In genomic region chr10:14822879-14823755, GRCh38 we compare ENCODE assay signal across 8 cellular contexts. TPM values are rescaled to one million over a fixed set of nuclear protein-coding genes. Genes with fewer than 3 reads are reported as not detected.
DNase-seq lines count a peak whose midpoint lies in the region; ATAC-seq and TF ChIP-seq lines count a peak whose summit lies in the region.

No MANE protein-coding gene starts in this region.

- TF ChIP-seq CTCF in HEK293 (tag by site-specific recombination; IDR thresholded peaks at IDR 0.05) (no peak; the same call in 1 of the 2 replicates), SU-DHL-6 (IDR thresholded peaks at IDR 0.05; ENCODE audit: insufficient read depth, low read length, poor library complexity, severe bottlenecking) (peak; percentile 76), liver (IDR thresholded peaks at IDR 0.05; ENCODE audit: low read depth, low read length, missing input control) (peak; percentile 57), thoracic aorta (IDR thresholded peaks at IDR 0.05) (peak; percentile 47)

- POLR2A ChIA-PET in HEK293 (lab: Yijun Ruan, JAX) = interaction anchor here (3.2 kb wide), 1 partner anchor 15 kb away, joined by 10 read pairs; the partner anchor contains the start of genes CDNF, HSPA14 and MSANTD7

- H3K4me3 ChIP-seq in HEK293 (ENCODE audit: low read depth, low read length) (no peak overlapping the region), SU-DHL-6 (ENCODE audit: insufficient read depth, low read length, poor library complexity, severe bottlenecking) (no peak overlapping the region), liver (ENCODE audit: low read depth in 1 of 3, low read length in 3 of 3) (no peak overlapping the region), thoracic aorta (no peak overlapping the region)

- TF ChIP-seq RAD21 in liver (IDR thresholded peaks at IDR 0.05) = peak; percentile 89

- H3K4me3 Mint-ChIP-seq in central memory CD8-positive, alpha-beta T cell = no peak overlapping the region

- H3K27me3 ChIP-seq in SU-DHL-6 (ENCODE audit: low read length) = no peaks in the 10 kb centered on the region
- H3K27me3 ChIP-seq in liver (ENCODE audit: control insufficient read depth in 4 of 4, insufficient read depth in 4 of 4, low read length in 3 of 4) = no peaks in the 10 kb centered on the region
- no peaks in the 10 kb centered on the region for H3K27me3 ChIP-seq in thoracic aorta (replicated peaks; ENCODE audit: insufficient read depth)

- no peaks in the 10 kb centered on the region for H3K36me3 Mint-ChIP-seq in central memory CD8-positive, alpha-beta T cell (ENCODE audit: insufficient read depth)

- H4K20me1 ChIP-seq in SU-DHL-6 (ENCODE audit: low read depth, low read length) = no peaks in the 10 kb centered on the region

- CTCF ChIA-PET in HEK293 (lab: Yijun Ruan, JAX) = interaction anchor here (0.6 to 2.7 kb wide), 21 partner anchors 9 to 703 kb away, joined by 3 to 26 read pairs (median 3); partner anchors contain the start of genes CDNF, HSPA14 and MSANTD7

- peak overlapping the region; percentile 24 for H2AFZ ChIP-seq in SU-DHL-6 (ENCODE audit: low read depth, low read length, severe bottlenecking)

- H3K4me1 ChIP-seq in HEK293 (ENCODE audit: control insufficient read depth, insufficient read depth, low read length) = no peaks in the 10 kb centered on the region
- no peaks in the 10 kb centered on the region for H3K4me1 ChIP-seq in liver (ENCODE audit: control insufficient read depth in 4 of 4, insufficient read depth in 4 of 4, low read length in 3 of 4)
- peaks cover 0 to 14% of the 10 kb centered on the region in 2 donors for H3K4me1 ChIP-seq in thoracic aorta (ENCODE audit: control insufficient read depth in 1 of 2, low read depth in 2 of 2)

- no peaks in the 10 kb centered on the region for H3K36me3 ChIP-seq in HEK293 (ENCODE audit: control insufficient read depth in 2 of 2, insufficient read depth in 1 of 2, low read length in 2 of 2)
- H3K36me3 ChIP-seq in SU-DHL-6 (ENCODE audit: low read length) = no peaks in the 10 kb centered on the region
- H3K36me3 ChIP-seq in liver (ENCODE audit: control insufficient read depth in 4 of 4, insufficient read depth in 3 of 4, low read depth in 1 of 4, low read length in 3 of 4) = no peaks in the 10 kb centered on the region
- no peaks in the 10 kb centered on the region for H3K36me3 ChIP-seq in thoracic aorta

- H3K27ac ChIP-seq in HEK293 (ENCODE audit: extremely low read depth, low read depth, low read length) (no peak overlapping the region), SU-DHL-6 (ENCODE audit: low read depth, low read length) (0 out of 2 replicates have a peak overlapping the region, but pooled peaks have one; percentile 0), liver (ENCODE audit: low read depth in 1 of 2, low read length in 2 of 2) (no peak overlapping the region), thoracic aorta (no peak overlapping the region)

- no peaks in the 10 kb centered on the region for H3K9me3 Mint-ChIP-seq in central memory CD8-positive, alpha-beta T cell

- H3K9me3 ChIP-seq in HEK293 (ENCODE audit: control insufficient read depth, insufficient read depth, low read depth, low read length) (no peaks in the 10 kb centered on the region), SU-DHL-6 (ENCODE audit: insufficient read depth, low read length) (no peaks in the 10 kb centered on the region), liver (ENCODE audit: control insufficient read depth in 4 of 4, low read length in 3 of 4) (no peaks in the 10 kb centered on the region), thoracic aorta (no peaks in the 10 kb centered on the region)

- H3K4me1 Mint-ChIP-seq in central memory CD8-positive, alpha-beta T cell = peaks cover 6% of the 10 kb centered on the region

- peak; percentile 58 for ATAC-seq in central memory CD8-positive, alpha-beta T cell (replicated peaks; ENCODE audit: extremely low read depth, poor library complexity, severe bottlenecking)
- ATAC-seq in thoracic aorta (ENCODE audit: insufficient number of reproducible peaks, low FRiP score, low read depth) (no peak), GM19395 (IDR thresholded peaks at IDR 0.05; ENCODE audit: unreplicated experiment) (no peak)

- no peak overlapping the region for H3K4me2 ChIP-seq in SU-DHL-6 (ENCODE audit: low read depth, low read length, poor library complexity, severe bottlenecking)

- 33% methylated on average over 3 of the region's 3 CpGs for WGBS in liver

- H3K79me2 ChIP-seq in SU-DHL-6 (ENCODE audit: insufficient read depth, low read length) = no peaks in the 10 kb centered on the region

- no peak overlapping the region for H3K27ac Mint-ChIP-seq in central memory CD8-positive, alpha-beta T cell (ENCODE audit: low read depth)

- no peaks in the 10 kb centered on the region for H3K9me2 ChIP-seq in SU-DHL-6 (replicated peaks; ENCODE audit: insufficient read depth, low read length)

- DNase-seq in D341Med (ENCODE audit: low spot score) (peak; percentile 47), thoracic aorta (ENCODE audit: low spot score) (no peak), OCI-M2 (lab: John Stamatoyannopoulos, UW; ENCODE audit: unreplicated experiment) (no peak)
- DNase-seq in central memory CD8-positive, alpha-beta T cell (ENCODE audit: low spot score in 2 of 2) = no peak

- no peaks in the 10 kb centered on the region for H3K27me3 Mint-ChIP-seq in central memory CD8-positive, alpha-beta T cell

- peaks cover 11% of the 10 kb centered on the region; the same call in 1 of the 2 replicates for H3F3A ChIP-seq in SU-DHL-6 (ENCODE audit: insufficient read depth)

- H3K9ac ChIP-seq in SU-DHL-6 (ENCODE audit: low read length) (no peak overlapping the region; the same call in 1 of the 2 replicates), liver (ENCODE audit: low read depth in 1 of 2, low read length in 2 of 2) (no peak overlapping the region)

TF ChIP-seq in HEK293, 187 proteins besides CTCF, POLR2A, EP300 and RAD21:
- TF ChIP-seq ZNF654 (tag by site-specific recombination; IDR thresholded peaks at IDR 0.05; ENCODE audit: low read depth) (peak; percentile 52), ZSCAN30 (tag by site-specific recombination; IDR thresholded peaks at IDR 0.05) (no peak)

TF ChIP-seq in liver, 16 proteins besides CTCF, POLR2A, EP300 and RAD21 (continues in another document):
- TF ChIP-seq HNF4G (IDR thresholded peaks at IDR 0.05) (no peak), NR2F2 (IDR thresholded peaks at IDR 0.05) (no peak), ATF3 (IDR thresholded peaks at IDR 0.05) (no peak), EGR1 (IDR thresholded peaks at IDR 0.05; ENCODE audit: low read depth in 2 of 2) (no peak), ZBTB33 (IDR thresholded peaks at IDR 0.05) (no peak), MAX (IDR thresholded peaks at IDR 0.05) (no peak), SP1 (IDR thresholded peaks at IDR 0.05) (no peak), YY1 (IDR thresholded peaks at IDR 0.05) (no peak), RXRA (IDR thresholded peaks at IDR 0.05) (no peak), HNF4A (conservative IDR thresholded peaks at IDR 0.05) (no peak), TAF1 (conservative IDR thresholded peaks at IDR 0.05) (no peak)

RNA-seq across cellular contexts. Expression of gene CDNF, which starts 14.7 kb away (rescaled TPM):
- total RNA-seq in liver (1 to 10 TPM; 1.5 to 5.9 TPM), thoracic aorta (1 to 10 TPM; 2.5 to 3.4 TPM)
- 1 to 10 TPM; 2.7 to 3.1 TPM for polyA plus RNA-seq in liver

RNA-seq across cellular contexts. Expression of gene HSPA14, which starts 15.0 kb away (rescaled TPM):
- total RNA-seq in liver (1 to 10 TPM; 8.6 to 9.0 TPM), thoracic aorta (10 to 100 TPM in 1 of 2 donors, 1 to 10 TPM in 1; 7.7 to 16.0 TPM)
- 1 to 10 TPM; 5.3 to 8.4 TPM for polyA plus RNA-seq in liver

RNA-seq across cellular contexts. Expression of gene MSANTD7, which starts 15.0 kb away (rescaled TPM):
- total RNA-seq in liver (1 to 10 TPM; 5.2 to 8.5 TPM), thoracic aorta (10 to 100 TPM in 1 of 2 donors, 1 to 10 TPM in 1; 6.4 to 10.6 TPM)
- polyA plus RNA-seq in liver = 1 to 10 TPM in 1 of 2 donors, under 1 TPM in 1; 0.82 to 1.8 TPM

RNA-seq across cellular contexts. Expression of gene FAM107B, which starts 48.4 kb away (rescaled TPM):
- total RNA-seq in liver (10 to 100 TPM; 28.5 to 58.1 TPM), thoracic aorta (10 to 100 TPM; 33.6 to 50.6 TPM)
- 10 to 100 TPM; 24.9 to 33.2 TPM for polyA plus RNA-seq in liver

RNA-seq across cellular contexts. Expression of gene SUV39H2, which starts 55.5 kb away (rescaled TPM):
- 1 to 10 TPM; 3.2 to 7.5 TPM for total RNA-seq in liver
- 1 to 10 TPM; 1.8 to 2.7 TPM for polyA plus RNA-seq in liver
- total RNA-seq in thoracic aorta = 10 to 100 TPM in 1 of 2 donors, under 1 TPM in 1; 0.95 to 12.2 TPM
